ENCODE assay signal across 17 cellular contexts in genomic region chr7:125391921-125392320, GRCh38.
DNase-seq lines count a peak whose midpoint lies in the region; ATAC-seq, FAIRE-seq and TF ChIP-seq lines count a peak whose summit lies in the region.
"Had no signal": no experiment of that assay in that cellular context is flagged by ENCODE, and none has a peak within 500 bp of the region (broad histone marks: within the 10 kb centered on the region; RNA-seq: fewer than 3 reads in every experiment).

No MANE protein-coding gene starts in this region.

- H3K9me3 ChIP-seq in endothelial cell of umbilical vein (replicated peaks; ENCODE audit: control insufficient read depth, insufficient read depth, low read length): no peaks in the 10 kb centered on the region
- H3K9me3 ChIP-seq in trophoblast cell (ENCODE audit: insufficient read depth, low read depth, low read length): no peaks in the 10 kb centered on the region
- H3K9me3 ChIP-seq: BLaER1 treated with 17β-estradiol and CSF1 and Interleukin-3, amounts not matched to agents 10 nM and 100 nM had no signal

- no peak overlapping the region for H2BK5ac ChIP-seq in trophoblast cell (ENCODE audit: low read depth, low read length, poor library complexity)

- FAIRE-seq in endothelial cell of umbilical vein (lab: Jason Lieb, UNC): peak; percentile 33

- H3K4me1 ChIP-seq in endothelial cell of umbilical vein (ENCODE audit: control insufficient read depth, extremely low read depth, insufficient read depth, low read length): peaks cover 4% of the 10 kb centered on the region
- H3K4me1 ChIP-seq in trophoblast cell (ENCODE audit: control insufficient read depth in 1 of 2, insufficient read depth in 2 of 2, low read length in 2 of 2): no peaks in the 10 kb centered on the region

- DNase-seq in COLO829 (ENCODE audit: low spot score) (peak; percentile 23), NCI-H526 (lab: John Stamatoyannopoulos, UW) (peak; percentile 36 to 63), endothelial cell of umbilical vein (ENCODE audit: low read depth, low spot score) (peak; percentile 53), renal cortical epithelial cell (ENCODE audit: low read depth) (peak; percentile 42), trophoblast cell (no peak), NOMO-1 treated with dmso at 0.1 percent for 144 hours (lab: John Stamatoyannopoulos, UW; ENCODE audit: unreplicated experiment) (no peak)
- DNase-seq: CD8-positive, alpha-beta T cell; GDM1; H7; HFFc6; Kasumi-1; NCI-H1105; NCI-H2171 treated with DMSO at 0.1 percent for 48 hours; SHP77 had no signal

- no peak overlapping the region for H2BK12ac ChIP-seq in trophoblast cell (ENCODE audit: low read length)

- H3K23ac ChIP-seq in trophoblast cell (ENCODE audit: low read length): no peak overlapping the region

- TF ChIP-seq CTCF in endothelial cell of umbilical vein (IDR thresholded peaks at IDR 0.05; ENCODE audit: extremely low read depth in 1 of 2, insufficient read depth in 1 of 2, low read depth in 1 of 2, low read length in 2 of 2): no peak

- TF ChIP-seq POLR2A in endothelial cell of umbilical vein (IDR thresholded peaks at IDR 0.05; ENCODE audit: low read depth, low read length): no peak

- H2BK120ac ChIP-seq in trophoblast cell (ENCODE audit: insufficient read depth, low read length, poor library complexity): no peak overlapping the region

- BruUV-seq in endothelial cell of umbilical vein (replicated peaks; lab: Mats Ljungman, UMichigan): no TSS peak

- H4K91ac ChIP-seq in trophoblast cell (ENCODE audit: low read depth, low read length): no peak overlapping the region

- dilution Hi-C loops in endothelial cell of umbilical vein (cut with MboI; ENCODE audit: extremely low pct_ligation_motif_present, low sequenced_read_pairs): no loop called here

- H4K12ac ChIP-seq in trophoblast cell (ENCODE audit: low read depth, low read length): no peak overlapping the region

- H4K8ac ChIP-seq in trophoblast cell (ENCODE audit: low read depth, low read length): no peak overlapping the region

- H3K4ac ChIP-seq in trophoblast cell (ENCODE audit: low read depth, low read length): no peak overlapping the region

- H2AK5ac ChIP-seq in trophoblast cell (ENCODE audit: low read length): no peak overlapping the region

- CTCF ChIA-PET in endothelial cell of umbilical vein (lab: Charles Lee): no interaction called here

- H3K36me3 ChIP-seq in endothelial cell of umbilical vein (ENCODE audit: control insufficient read depth in 2 of 2, extremely low read depth in 1 of 2, insufficient read depth in 2 of 2, low read length in 2 of 2) (no peaks in the 10 kb centered on the region), trophoblast cell (ENCODE audit: control insufficient read depth in 1 of 2, insufficient read depth in 2 of 2, low read length in 2 of 2) (no peaks in the 10 kb centered on the region)
- H3K36me3 ChIP-seq: BLaER1 treated with 17β-estradiol and CSF1 and Interleukin-3, amounts not matched to agents 10 nM and 100 nM had no signal

- WGBS in trophoblast cell (ENCODE audit: extremely low coverage, insufficient coverage, insufficient read length): no CpG with 5 or more reads among the region's 3 CpGs

- H3K4me2 ChIP-seq in endothelial cell of umbilical vein (ENCODE audit: insufficient read depth, low read length): no peak overlapping the region
- no peak overlapping the region for H3K4me2 ChIP-seq in trophoblast cell (ENCODE audit: low read length)
- H3K4me2 ChIP-seq: BLaER1 treated with 17β-estradiol and CSF1 and Interleukin-3, amounts not matched to agents 10 nM and 100 nM had no signal

- H4K20me1 ChIP-seq in endothelial cell of umbilical vein (replicated peaks; ENCODE audit: control insufficient read depth, extremely low read depth, insufficient read depth, low read length): no peaks in the 10 kb centered on the region
- H4K20me1 ChIP-seq: BLaER1 treated with 17β-estradiol and CSF1 and Interleukin-3, amounts not matched to agents 10 nM and 100 nM had no signal

- H3K9ac ChIP-seq in endothelial cell of umbilical vein (replicated peaks; ENCODE audit: extremely low read depth, insufficient read depth, low read length) (no peak overlapping the region), trophoblast cell (ENCODE audit: low read length) (no peak overlapping the region)
- H3K9ac ChIP-seq: BLaER1 treated with 17β-estradiol and CSF1 and Interleukin-3, amounts not matched to agents 10 nM and 100 nM had no signal

- no peak for ATAC-seq in HG02759 (IDR thresholded peaks at IDR 0.05; ENCODE audit: unreplicated experiment)
- ATAC-seq: CD8-positive, alpha-beta T cell had no signal

- H3K79me2 ChIP-seq in endothelial cell of umbilical vein (ENCODE audit: control insufficient read depth, insufficient read depth, low read length) (no peaks in the 10 kb centered on the region), trophoblast cell (ENCODE audit: control insufficient read depth, insufficient read depth, low read length, poor library complexity) (no peaks in the 10 kb centered on the region)

- no peak overlapping the region for H3K27ac ChIP-seq in endothelial cell of umbilical vein (ENCODE audit: insufficient read depth, low read depth, low read length)
- no peak overlapping the region for H3K27ac ChIP-seq in trophoblast cell (ENCODE audit: low read depth, low read length)
- H3K27ac ChIP-seq: BLaER1 treated with 17β-estradiol and CSF1 and Interleukin-3, amounts not matched to agents 10 nM and 100 nM; SK-N-MC had no signal

- H3K79me1 ChIP-seq in trophoblast cell (ENCODE audit: low read length): no peaks in the 10 kb centered on the region

- H3K14ac ChIP-seq in trophoblast cell (ENCODE audit: low read length): no peak overlapping the region

- H2AFZ ChIP-seq in endothelial cell of umbilical vein (ENCODE audit: low read depth, low read length) (peak overlapping the region; percentile 93), trophoblast cell (ENCODE audit: insufficient read depth, low read length, poor library complexity) (no peak overlapping the region)

- POLR2A ChIA-PET in endothelial cell of umbilical vein (lab: Charles Lee): no interaction called here

- intact Hi-C loops in endothelial cell of umbilical vein (cut with micrococcal nuclease): loop anchor here (5.0 kb wide), 1 partner anchor 35 kb away; no protein-coding TSS in a partner anchor

- H3K27me3 ChIP-seq in endothelial cell of umbilical vein (ENCODE audit: control insufficient read depth in 2 of 2, insufficient read depth in 2 of 2, low read length in 2 of 2) (no peaks in the 10 kb centered on the region), trophoblast cell (ENCODE audit: insufficient read depth, low read length) (no peaks in the 10 kb centered on the region)
- H3K27me3 ChIP-seq: BLaER1 treated with 17β-estradiol and CSF1 and Interleukin-3, amounts not matched to agents 10 nM and 100 nM had no signal

- no peak overlapping the region for H3K18ac ChIP-seq in trophoblast cell (ENCODE audit: low read length)

- H3K9me1 ChIP-seq in endothelial cell of umbilical vein (replicated peaks; ENCODE audit: control insufficient read depth, extremely low read depth, insufficient read depth, low read length): no peaks in the 10 kb centered on the region

- H3K4me3 ChIP-seq in endothelial cell of umbilical vein (replicated peaks in 1 of 3; ENCODE audit: insufficient read depth in 1 of 3, low read depth in 1 of 3, low read length in 3 of 3) (no peak overlapping the region), trophoblast cell (ENCODE audit: low read depth, low read length) (no peak overlapping the region)
- H3K4me3 ChIP-seq: BLaER1 treated with 17β-estradiol and CSF1 and Interleukin-3, amounts not matched to agents 10 nM and 100 nM; SK-N-MC had no signal

TF ChIP-seq in endothelial cell of umbilical vein, 7 proteins besides CTCF, POLR2A, EP300 and RAD21:
- TF ChIP-seq POLR2AphosphoS5 (IDR thresholded peaks at IDR 0.05; ENCODE audit: insufficient read depth, low read depth, low read length) (no peak), GATA2 (IDR thresholded peaks at IDR 0.05; ENCODE audit: insufficient read depth, insufficient read length, low read depth, low read length) (peak; percentile 48)

Comparison
In these comparisons a context has a peak if more than half of its experiments do, and no peak if none do; other contexts are left out.
1. DNase-seq: peak in COLO829 (single experiment), NCI-H526 (2 of 2), endothelial cell of umbilical vein (single experiment) and renal cortical epithelial cell (single experiment); none in trophoblast cell (0 of 2) and NOMO-1 treated with dmso at 0.1 percent for 144 hours (single experiment).